17 cellular contexts compared by ENCODE assay signal in the genomic region with DNA sequence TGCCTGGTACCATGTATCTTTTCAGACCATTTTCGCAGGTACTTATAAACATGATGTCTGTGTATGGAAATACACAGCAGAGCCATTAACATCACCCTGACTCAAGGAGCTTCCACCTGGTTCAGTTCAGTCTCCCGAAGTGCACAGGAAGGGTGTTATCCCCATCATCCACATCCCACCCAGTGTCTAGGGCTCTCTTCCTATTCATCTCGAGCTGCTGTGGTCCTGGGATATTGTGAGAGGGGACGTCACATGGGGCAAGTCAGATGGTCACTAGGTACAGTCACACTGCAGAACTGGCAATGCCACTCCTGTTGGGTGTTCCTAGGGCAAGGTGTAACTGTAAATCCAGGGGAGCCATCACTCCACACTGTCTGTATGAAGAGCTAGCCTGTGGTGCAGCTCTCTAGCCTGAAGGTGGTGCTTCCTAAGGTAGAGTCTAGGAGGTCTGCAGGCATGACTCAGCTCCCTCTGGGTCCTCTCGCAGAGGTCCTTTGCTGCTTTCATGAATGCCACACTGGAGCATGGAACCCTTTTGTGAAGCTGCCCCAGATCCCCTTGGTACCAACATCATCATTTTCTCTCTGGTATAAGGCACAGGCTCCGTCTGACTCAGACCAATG. TPM values are rescaled to one million over a fixed set of nuclear protein-coding genes. Genes with fewer than 3 reads are reported as not detected.
DNase-seq lines count a peak whose midpoint lies in the region; ATAC-seq, FAIRE-seq and TF ChIP-seq lines count a peak whose summit lies in the region.
"Had no signal": no experiment of that assay in that cellular context is flagged by ENCODE, and none has a peak within 500 bp of the region (broad histone marks: within the 10 kb centered on the region; RNA-seq: fewer than 3 reads in every experiment).

No MANE protein-coding gene starts in this region.

- H3K27me3 ChIP-seq in Loucy (ENCODE audit: insufficient read depth, low read length, poor library complexity, severe bottlenecking): no peaks in the 10 kb centered on the region
- H3K27me3 ChIP-seq in lower lobe of right lung (ENCODE audit: low read depth): peaks cover 15% of the 10 kb centered on the region

- intact Hi-C loops in Right ventricle myocardium inferior (cut with DNase I) (no loop called here), Right ventricle myocardium superior (cut with DNase I) (no loop called here), lower lobe of right lung (cut with DNase I) (no loop called here)

- H3K4me1 Mint-ChIP-seq in WTC11: peaks cover 29% of the 10 kb centered on the region
- H3K4me1 Mint-ChIP-seq: naive thymus-derived CD8-positive, alpha-beta T cell had no signal

- no peak overlapping the region for H3K4me2 ChIP-seq in Loucy (ENCODE audit: low read depth, low read length, poor library complexity, severe bottlenecking)
- H3K4me2 ChIP-seq: KMS-11 had no signal

- H3K4me1 ChIP-seq in Loucy (ENCODE audit: insufficient read depth, low read length, poor library complexity, severe bottlenecking): peaks cover 14% of the 10 kb centered on the region
- H3K4me1 ChIP-seq in lower lobe of right lung: no peaks in the 10 kb centered on the region

- TF ChIP-seq POLR2A in H54 (IDR thresholded peaks at IDR 0.05; ENCODE audit: low read depth, low read length): no peak

- FAIRE-seq in H54 (lab: Jason Lieb, UNC): no peak

- H3K36me3 ChIP-seq in Loucy (ENCODE audit: insufficient read depth, low read length): no peaks in the 10 kb centered on the region
- no peaks in the 10 kb centered on the region for H3K36me3 ChIP-seq in lower lobe of right lung

- peaks cover 11% of the 10 kb centered on the region for H3K36me3 Mint-ChIP-seq in WTC11

- POLR2A ChIA-PET in WTC11 (lab: Charles Lee): interaction anchor here (0.6 kb wide), 1 partner anchor 89 kb away, joined by 5 read pairs; no protein-coding TSS in a partner anchor

- H3K4me3 Mint-ChIP-seq in WTC11: no peak overlapping the region
- H3K4me3 Mint-ChIP-seq: naive thymus-derived CD8-positive, alpha-beta T cell; stimulated activated naive CD8-positive, alpha-beta T cell treated with anti-CD3 and anti-CD28 coated beads, Interleukin-15, amount 100 ng/mL, for 72 hours had no signal

- H3K27ac ChIP-seq in lower lobe of right lung: no peak overlapping the region
- H3K27ac ChIP-seq: KMS-11 had no signal

- DNase-seq in Right ventricle myocardium inferior (ENCODE audit: missing footprints): no peak
- no peak for DNase-seq in Right ventricle myocardium superior
- DNase-seq in WTC11 (ENCODE audit: low spot score): no peak
- no peak for DNase-seq in lower lobe of right lung
- no peak for DNase-seq in GM20000 (ENCODE audit: low spot score)
- DNase-seq in H54 (ENCODE audit: insufficient read length, low spot score): no peak
- DNase-seq: activated naive CD4-positive, alpha-beta T cell treated with anti-CD3 and anti-CD28 coated beads, Interleukin-2, amount 50 U/mL, for 16 hours; caudate nucleus; DND-41; naive thymus-derived CD8-positive, alpha-beta T cell; NCI-H2227 treated with DMSO at 0.1 percent for 48 hours; right cardiac atrium; stimulated activated naive CD8-positive, alpha-beta T cell treated with anti-CD3 and anti-CD28 coated beads, Interleukin-15, amount 100 ng/mL, for 72 hours had no signal

- H3K27me3 Mint-ChIP-seq in WTC11 (ENCODE audit: low read depth): peaks cover 10% of the 10 kb centered on the region

- H3K9me3 Mint-ChIP-seq in WTC11: peaks cover 22% of the 10 kb centered on the region

- no peaks in the 10 kb centered on the region for H4K20me1 ChIP-seq in Loucy (ENCODE audit: insufficient read depth, low read length, poor library complexity, severe bottlenecking)

- no peak overlapping the region for H2AFZ ChIP-seq in Loucy (ENCODE audit: low read length)

- H3K9ac ChIP-seq in Loucy (ENCODE audit: low read depth, low read length, poor library complexity, severe bottlenecking): no peak overlapping the region
- H3K9ac ChIP-seq: KMS-11 had no signal

- H3K9me3 ChIP-seq in Loucy (ENCODE audit: insufficient read depth, low read depth, low read length) (no peaks in the 10 kb centered on the region), lower lobe of right lung (peaks cover 4% of the 10 kb centered on the region)

- H3F3A ChIP-seq in Loucy (ENCODE audit: low read depth): no peaks in the 10 kb centered on the region

- no peak overlapping the region for H3K27ac Mint-ChIP-seq in WTC11
- H3K27ac Mint-ChIP-seq: naive thymus-derived CD8-positive, alpha-beta T cell; stimulated activated naive CD8-positive, alpha-beta T cell treated with anti-CD3 and anti-CD28 coated beads, Interleukin-15, amount 100 ng/mL, for 72 hours had no signal

- TF ChIP-seq CTCF in Loucy (conservative IDR thresholded peaks at IDR 0.05; ENCODE audit: low read length) (peak; percentile 55), WTC11 (IDR thresholded peaks at IDR 0.05) (no peak), lower lobe of right lung (IDR thresholded peaks at IDR 0.05) (no peak), GM20000 (IDR thresholded peaks at IDR 0.05; ENCODE audit: extremely low read depth, missing control alignments) (no peak)

- H3K4me3 ChIP-seq in Loucy (ENCODE audit: low read length, poor library complexity, severe bottlenecking) (no peak overlapping the region), lower lobe of right lung (no peak overlapping the region)

- no peaks in the 10 kb centered on the region for H3K9me2 ChIP-seq in Loucy (replicated peaks; ENCODE audit: low read depth, low read length)

- no peaks in the 10 kb centered on the region for H3K79me2 ChIP-seq in Loucy (ENCODE audit: insufficient read depth, low read length)

- peak; percentile 16 for ATAC-seq in Right ventricle myocardium inferior
- ATAC-seq in Right ventricle myocardium superior (ENCODE audit: poor library complexity): no peak
- peak; percentile 92 for ATAC-seq in WTC11
- ATAC-seq in lower lobe of right lung: no peak
- ATAC-seq in HG03432 (IDR thresholded peaks at IDR 0.05; ENCODE audit: unreplicated experiment): no peak
- ATAC-seq: left lobe of liver; naive thymus-derived CD8-positive, alpha-beta T cell; right cardiac atrium; stimulated activated naive CD8-positive, alpha-beta T cell treated with anti-CD3 and anti-CD28 coated beads, Interleukin-15, amount 100 ng/mL, for 72 hours had no signal

- CTCF ChIA-PET in WTC11 (lab: Charles Lee): interaction anchor here (0.7 to 2.3 kb wide), 35 partner anchors 9 to 179 kb away, joined by 3 to 48 read pairs (median 5); a partner anchor contains a TSS

TF ChIP-seq in WTC11, 78 proteins besides CTCF, POLR2A, EP300 and RAD21:
- no peak for TF ChIP-seq NR2C2 (CRISPR knock-in tag; IDR thresholded peaks at IDR 0.05)
- TF ChIP-seq ZNF263 (CRISPR knock-in tag; IDR thresholded peaks at IDR 0.05; ENCODE audit: low read depth): no peak
- TF ChIP-seq, protein P1, sequence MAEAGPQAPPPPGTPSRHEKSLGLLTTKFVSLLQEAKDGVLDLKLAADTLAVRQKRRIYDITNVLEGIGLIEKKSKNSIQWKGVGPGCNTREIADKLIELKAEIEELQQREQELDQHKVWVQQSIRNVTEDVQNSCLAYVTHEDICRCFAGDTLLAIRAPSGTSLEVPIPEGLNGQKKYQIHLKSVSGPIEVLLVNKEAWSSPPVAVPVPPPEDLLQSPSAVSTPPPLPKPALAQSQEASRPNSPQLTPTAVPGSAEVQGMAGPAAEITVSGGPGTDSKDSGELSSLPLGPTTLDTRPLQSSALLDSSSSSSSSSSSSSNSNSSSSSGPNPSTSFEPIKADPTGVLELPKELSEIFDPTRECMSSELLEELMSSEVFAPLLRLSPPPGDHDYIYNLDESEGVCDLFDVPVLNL (CRISPR knock-in tag; IDR thresholded peaks at IDR 0.05; ENCODE audit: borderline replicate concordance, low read depth): no peak
- TF ChIP-seq, protein P2, sequence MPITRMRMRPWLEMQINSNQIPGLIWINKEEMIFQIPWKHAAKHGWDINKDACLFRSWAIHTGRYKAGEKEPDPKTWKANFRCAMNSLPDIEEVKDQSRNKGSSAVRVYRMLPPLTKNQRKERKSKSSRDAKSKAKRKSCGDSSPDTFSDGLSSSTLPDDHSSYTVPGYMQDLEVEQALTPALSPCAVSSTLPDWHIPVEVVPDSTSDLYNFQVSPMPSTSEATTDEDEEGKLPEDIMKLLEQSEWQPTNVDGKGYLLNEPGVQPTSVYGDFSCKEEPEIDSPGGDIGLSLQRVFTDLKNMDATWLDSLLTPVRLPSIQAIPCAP (CRISPR knock-in tag; IDR thresholded peaks at IDR 0.05): no peak
- TF ChIP-seq, protein P3, sequence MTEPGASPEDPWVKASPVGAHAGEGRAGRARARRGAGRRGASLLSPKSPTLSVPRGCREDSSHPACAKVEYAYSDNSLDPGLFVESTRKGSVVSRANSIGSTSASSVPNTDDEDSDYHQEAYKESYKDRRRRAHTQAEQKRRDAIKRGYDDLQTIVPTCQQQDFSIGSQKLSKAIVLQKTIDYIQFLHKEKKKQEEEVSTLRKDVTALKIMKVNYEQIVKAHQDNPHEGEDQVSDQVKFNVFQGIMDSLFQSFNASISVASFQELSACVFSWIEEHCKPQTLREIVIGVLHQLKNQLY (CRISPR knock-in tag; IDR thresholded peaks at IDR 0.05): no peak
- TF ChIP-seq NFE2L1 (CRISPR knock-in tag; IDR thresholded peaks at IDR 0.05): peak; percentile 91

RNA-seq across cellular contexts. Expression of a gene that starts 13.9 kb away (rescaled TPM):
- 1.3 TPM for total RNA-seq in Right ventricle myocardium inferior
- 2.7 TPM for total RNA-seq in Right ventricle myocardium superior
- 8.1 to 9.4 TPM (median 8.9 TPM) in 3 replicates for total RNA-seq in WTC11 (2021)
- 1.2 TPM for total RNA-seq in lower lobe of right lung
- total RNA-seq: naive thymus-derived CD8-positive, alpha-beta T cell had no signal

RNA-seq across cellular contexts. Expression of a gene that starts 29.2 kb away (rescaled TPM):
- 13.8 TPM for total RNA-seq in Right ventricle myocardium inferior
- total RNA-seq in Right ventricle myocardium superior: 11.6 TPM
- 0.50 to 0.63 TPM (median 0.62 TPM) in 3 replicates for total RNA-seq in WTC11 (2021)
- 24.0 TPM for total RNA-seq in lower lobe of right lung
- total RNA-seq: naive thymus-derived CD8-positive, alpha-beta T cell had no signal

RNA-seq across cellular contexts. Expression of a gene that starts 58.3 kb away (rescaled TPM):
- total RNA-seq in Right ventricle myocardium inferior (not detected), Right ventricle myocardium superior (not detected), WTC11 (2021) (20.1 to 23.2 TPM (median 21.7 TPM) in 3 replicates), lower lobe of right lung (not detected)
- total RNA-seq: left lobe of liver; naive thymus-derived CD8-positive, alpha-beta T cell had no signal

Comparison
In these comparisons a context has a peak if more than half of its experiments do, and no peak if none do; other contexts are left out.
1. ATAC-seq: peak in Right ventricle myocardium inferior (single experiment) and WTC11 (single experiment); none in Right ventricle myocardium superior (single experiment), lower lobe of right lung (0 of 2) and HG03432 (single experiment).
2. RNA of a gene that starts 58.3 kb away (total RNA-seq): 20.1 to 23.2 TPM in WTC11; not detected in Right ventricle myocardium inferior (single experiment), not detected in Right ventricle myocardium superior (single experiment) and not detected in lower lobe of right lung (single experiment); every median in the first group is over 10 times any median in the second.